In genomic region chr15:62619526-62619925, GRCh38 we compare ENCODE assay signal across 28 cellular contexts.
DNase-seq lines count a peak whose midpoint lies in the region; ATAC-seq and TF ChIP-seq lines count a peak whose summit lies in the region.
"Had no signal": no experiment of that assay in that cellular context is flagged by ENCODE, and none has a peak within 500 bp of the region (broad histone marks: within the 10 kb centered on the region; RNA-seq: fewer than 3 reads in every experiment).

No MANE protein-coding gene starts in this region.

- H3K27me3 ChIP-seq in mesenchymal stem cell (ENCODE audit: control insufficient read depth in 1 of 2, insufficient read depth in 1 of 2, low read length in 2 of 2): no peaks in the 10 kb centered on the region
- no peaks in the 10 kb centered on the region for H3K27me3 ChIP-seq in thoracic aorta (replicated peaks; ENCODE audit: insufficient read depth)
- H3K27me3 ChIP-seq: colonic mucosa, foreskin keratinocyte, MG63, spleen had no signal

- H3K4me1 ChIP-seq in mesenchymal stem cell (ENCODE audit: control insufficient read depth, insufficient read depth, low read depth, low read length) (peaks cover 7% of the 10 kb centered on the region), thoracic aorta (ENCODE audit: control insufficient read depth in 1 of 2, low read depth in 2 of 2) (peaks cover 13 to 55% of the 10 kb centered on the region in 2 donors)
- H3K4me1 ChIP-seq: colonic mucosa had no signal

- no peaks in the 10 kb centered on the region for H3K9me3 ChIP-seq in mesenchymal stem cell (ENCODE audit: control insufficient read depth, low read length)
- no peaks in the 10 kb centered on the region for H3K9me3 ChIP-seq in thoracic aorta
- H3K9me3 ChIP-seq: colonic mucosa, MG63, spleen had no signal

- no peak overlapping the region for H3K4ac ChIP-seq in mesenchymal stem cell (ENCODE audit: low read depth in 1 of 2, low read length in 2 of 2)

- H2AK5ac ChIP-seq in mesenchymal stem cell (ENCODE audit: low read length, severe bottlenecking): peak overlapping the region; percentile 5

- peaks cover 10% of the 10 kb centered on the region for H3K79me1 ChIP-seq in mesenchymal stem cell (replicated peaks; ENCODE audit: low read length, poor library complexity, severe bottlenecking)

- ATAC-seq in thoracic aorta (ENCODE audit: insufficient number of reproducible peaks, low FRiP score, low read depth): no peak
- no peak for ATAC-seq in HG03378 (IDR thresholded peaks at IDR 0.05; ENCODE audit: unreplicated experiment)
- no peak for ATAC-seq in GM19023 (IDR thresholded peaks at IDR 0.05; ENCODE audit: unreplicated experiment)
- ATAC-seq: foreskin keratinocyte, HCT116, left colon had no signal

- peak overlapping the region in 1 of 2 experiments; percentile 6 for H2BK12ac ChIP-seq in mesenchymal stem cell (ENCODE audit: low read length in 2 of 2)

- H3K23ac ChIP-seq in mesenchymal stem cell (ENCODE audit: low read length in 2 of 2): no peak overlapping the region

- H3K4me2 ChIP-seq in mesenchymal stem cell (ENCODE audit: low read length, poor library complexity, severe bottlenecking): no peak overlapping the region

- over 99% methylated on average over 3 of the region's 3 CpGs for WGBS in mesenchymal stem cell

- H3K14ac ChIP-seq in mesenchymal stem cell (ENCODE audit: low read length in 2 of 2): no peak overlapping the region

- DNase-seq in HCEC 1CT (peak; percentile 30), mesenchymal stem cell (no peak), thoracic aorta (ENCODE audit: low spot score) (no peak), T1000 (lab: John Stamatoyannopoulos, UW) (no peak), kidney tubule cell (ENCODE audit: low spot score) (no peak)
- DNase-seq: activated CD4-positive, alpha-beta T cell treated with anti-CD3 and anti-CD28 coated beads, Interleukin-2, amount 10 ng/mL, durations not matched to agents 7 days and 5 days; activated naive CD4-positive, alpha-beta T cell; activated T-cell treated with anti-CD3 and anti-CD28 coated beads, Interleukin-2, amount 50 U/mL, for 48 hours; colonic mucosa; DMS79 treated with DMSO at 0.1 percent for 48 hours; effector memory CD4-positive, alpha-beta T cell; erythroblast; foreskin keratinocyte; KBM-7; left colon; NCI-H2081; NCI-H446; NCI-H774; occipital lobe; RPMI8226; spleen; stimulated activated CD4-positive, alpha-beta T cell treated with anti-CD3 and anti-CD28 coated beads, Interleukin-2, amount 100 ng/mL, for 48 hours had no signal

- no peak overlapping the region for H3K18ac ChIP-seq in mesenchymal stem cell (ENCODE audit: low read depth in 1 of 2, low read length in 2 of 2)

- H3K27ac ChIP-seq in mesenchymal stem cell (ENCODE audit: low read length, poor library complexity, severe bottlenecking) (no peak overlapping the region), thoracic aorta (peak overlapping the region; percentile 71 to 75)
- H3K27ac ChIP-seq: C4-2B, colonic mucosa, foreskin keratinocyte, spleen had no signal

- H3K4me3 ChIP-seq in WI38 (ENCODE audit: low read depth, low read length) (peak overlapping the region; percentile 10; the same call in 1 of the 2 replicates), mesenchymal stem cell (ENCODE audit: insufficient read depth in 1 of 2, low read depth in 1 of 2, low read length in 2 of 2) (no peak overlapping the region), thoracic aorta (no peak overlapping the region)
- H3K4me3 ChIP-seq: colonic mucosa, MG63, spleen had no signal

- H3K36me3 ChIP-seq in mesenchymal stem cell (ENCODE audit: control insufficient read depth in 1 of 2, insufficient read depth in 2 of 2, low read depth in 1 of 2, low read length in 2 of 2) (no peaks in the 10 kb centered on the region), thoracic aorta (no peaks in the 10 kb centered on the region)
- H3K36me3 ChIP-seq: colonic mucosa, MG63, spleen had no signal

- H4K8ac ChIP-seq in mesenchymal stem cell (ENCODE audit: low read length): no peak overlapping the region

- H2BK15ac ChIP-seq in mesenchymal stem cell (ENCODE audit: low read depth, poor library complexity, severe bottlenecking): no peak overlapping the region

- H2BK120ac ChIP-seq in mesenchymal stem cell (ENCODE audit: low read depth, low read length): no peak overlapping the region

- TF ChIP-seq CTCF in WI38 (IDR thresholded peaks at IDR 0.05; ENCODE audit: low read depth, low read length) (no peak), thoracic aorta (IDR thresholded peaks at IDR 0.05) (no peak)

- H2BK5ac ChIP-seq in mesenchymal stem cell (ENCODE audit: low read depth, low read length, poor library complexity, severe bottlenecking): no peak overlapping the region

- H3K9ac ChIP-seq in mesenchymal stem cell (ENCODE audit: low read length): peak overlapping the region; percentile 53

- no peak overlapping the region for H2AFZ ChIP-seq in mesenchymal stem cell (ENCODE audit: low read depth, low read length)

- no peak overlapping the region for H4K91ac ChIP-seq in mesenchymal stem cell (ENCODE audit: low read length)
